ENCODE assay signal across 8 cellular contexts in genomic region chr11:84558085-84558905, GRCh38.
DNase-seq lines count a peak whose midpoint lies in the region; ATAC-seq and TF ChIP-seq lines count a peak whose summit lies in the region.

No MANE protein-coding gene starts in this region.

- H4K91ac ChIP-seq in mesenchymal stem cell (ENCODE audit: low read length) = no peak overlapping the region

- H3K36me3 ChIP-seq in NT2/D1 (ENCODE audit: insufficient read depth, insufficient read length, low read length) = no peaks in the 10 kb centered on the region
- H3K36me3 ChIP-seq in mesenchymal stem cell (ENCODE audit: control insufficient read depth in 1 of 2, insufficient read depth in 2 of 2, low read depth in 1 of 2, low read length in 2 of 2) = no peaks in the 10 kb centered on the region
- no peaks in the 10 kb centered on the region for H3K36me3 ChIP-seq in suprapubic skin

- no peak overlapping the region for H2AFZ ChIP-seq in mesenchymal stem cell (ENCODE audit: low read depth, low read length)

- no peak overlapping the region for H3K14ac ChIP-seq in mesenchymal stem cell (ENCODE audit: low read length in 2 of 2)

- no peak overlapping the region for H2BK15ac ChIP-seq in mesenchymal stem cell (ENCODE audit: low read depth, poor library complexity, severe bottlenecking)

- no peaks in the 10 kb centered on the region for H3K79me1 ChIP-seq in mesenchymal stem cell (replicated peaks; ENCODE audit: low read length, poor library complexity, severe bottlenecking)

- H3K4me1 ChIP-seq in NT2/D1 (ENCODE audit: insufficient read depth, insufficient read length) (no peaks in the 10 kb centered on the region), mesenchymal stem cell (ENCODE audit: control insufficient read depth, insufficient read depth, low read depth, low read length) (peaks cover 2% of the 10 kb centered on the region), suprapubic skin (no peaks in the 10 kb centered on the region)

- H3K9ac ChIP-seq in NT2/D1 (ENCODE audit: insufficient read length, low read depth) (no peak overlapping the region), mesenchymal stem cell (ENCODE audit: low read length) (no peak overlapping the region)

- H3K4me2 ChIP-seq in mesenchymal stem cell (ENCODE audit: low read length, poor library complexity, severe bottlenecking) = no peak overlapping the region

- WGBS in mesenchymal stem cell = 60% methylated on average over 5 of the region's 5 CpGs
- 51% methylated on average over 5 of the region's 5 CpGs for WGBS in suprapubic skin

- no peak overlapping the region for H3K23ac ChIP-seq in mesenchymal stem cell (ENCODE audit: low read length in 2 of 2)

- ATAC-seq in GM19452 (IDR thresholded peaks at IDR 0.05; ENCODE audit: unreplicated experiment) = peak; percentile 91
- peak; percentile 98 for ATAC-seq in HG03432 (IDR thresholded peaks at IDR 0.05; ENCODE audit: unreplicated experiment)

- no peak overlapping the region for H3K4me3 ChIP-seq in NT2/D1 (ENCODE audit: insufficient read length, low read depth)
- H3K4me3 ChIP-seq in coronary artery = no peak overlapping the region
- no peak overlapping the region for H3K4me3 ChIP-seq in mesenchymal stem cell (ENCODE audit: insufficient read depth in 1 of 2, low read depth in 1 of 2, low read length in 2 of 2)
- no peak overlapping the region for H3K4me3 ChIP-seq in suprapubic skin

- H3K18ac ChIP-seq in mesenchymal stem cell (ENCODE audit: low read depth in 1 of 2, low read length in 2 of 2) = no peak overlapping the region

- no peak overlapping the region for H2BK12ac ChIP-seq in mesenchymal stem cell (ENCODE audit: low read length in 2 of 2)

- H2BK120ac ChIP-seq in mesenchymal stem cell (ENCODE audit: low read depth, low read length) = no peak overlapping the region

- H3K27ac ChIP-seq in coronary artery = no peak overlapping the region
- no peak overlapping the region for H3K27ac ChIP-seq in mesenchymal stem cell (ENCODE audit: low read length, poor library complexity, severe bottlenecking)
- no peak overlapping the region for H3K27ac ChIP-seq in suprapubic skin

- no peak for TF ChIP-seq POLR2A in suprapubic skin (IDR thresholded peaks at IDR 0.05)

- TF ChIP-seq CTCF in coronary artery (IDR thresholded peaks at IDR 0.05) = peak; percentile 44
- peak in 1 of 2 donors; percentile 75 for TF ChIP-seq CTCF in suprapubic skin (IDR thresholded peaks at IDR 0.05)

- peak; percentile 24 for DNase-seq in NCI-H2029 treated with DMSO at 0.1 percent for 48 hours (lab: John Stamatoyannopoulos, UW)
- no peak for DNase-seq in NCI-H2029 (lab: John Stamatoyannopoulos, UW)
- peak; percentile 33 for DNase-seq in NT2/D1 (ENCODE audit: low read depth, low spot score)
- no peak for DNase-seq in coronary artery (ENCODE audit: low spot score)
- peak; percentile 48 for DNase-seq in mesenchymal stem cell
- DNase-seq in suprapubic skin (ENCODE audit: low spot score in 2 of 2) = no peak

- TF ChIP-seq EP300 in suprapubic skin (IDR thresholded peaks at IDR 0.05) = no peak

- no peak overlapping the region for H2AK5ac ChIP-seq in mesenchymal stem cell (ENCODE audit: low read length, severe bottlenecking)

- no peak overlapping the region for H4K8ac ChIP-seq in mesenchymal stem cell (ENCODE audit: low read length)

- H3K27me3 ChIP-seq in NT2/D1 (ENCODE audit: insufficient read depth, insufficient read length) (no peaks in the 10 kb centered on the region), mesenchymal stem cell (ENCODE audit: control insufficient read depth in 1 of 2, insufficient read depth in 1 of 2, low read length in 2 of 2) (no peaks in the 10 kb centered on the region), suprapubic skin (no peaks in the 10 kb centered on the region)

- no peak overlapping the region for H2BK5ac ChIP-seq in mesenchymal stem cell (ENCODE audit: low read depth, low read length, poor library complexity, severe bottlenecking)

- no peak overlapping the region for H3K4ac ChIP-seq in mesenchymal stem cell (ENCODE audit: low read depth in 1 of 2, low read length in 2 of 2)

- H3K9me3 ChIP-seq in NT2/D1 (ENCODE audit: insufficient read depth, low read length) (no peaks in the 10 kb centered on the region), mesenchymal stem cell (ENCODE audit: control insufficient read depth, low read length) (no peaks in the 10 kb centered on the region), suprapubic skin (no peaks in the 10 kb centered on the region)

Comparison
In these comparisons a context has a peak if more than half of its experiments do, and no peak if none do; other contexts are left out.
1. DNase-seq: peak in NCI-H2029 treated with DMSO at 0.1 percent for 48 hours (single experiment), NT2/D1 (single experiment) and mesenchymal stem cell (single experiment); none in NCI-H2029 (single experiment), coronary artery (single experiment) and suprapubic skin (0 of 2).